In the genomic region with DNA sequence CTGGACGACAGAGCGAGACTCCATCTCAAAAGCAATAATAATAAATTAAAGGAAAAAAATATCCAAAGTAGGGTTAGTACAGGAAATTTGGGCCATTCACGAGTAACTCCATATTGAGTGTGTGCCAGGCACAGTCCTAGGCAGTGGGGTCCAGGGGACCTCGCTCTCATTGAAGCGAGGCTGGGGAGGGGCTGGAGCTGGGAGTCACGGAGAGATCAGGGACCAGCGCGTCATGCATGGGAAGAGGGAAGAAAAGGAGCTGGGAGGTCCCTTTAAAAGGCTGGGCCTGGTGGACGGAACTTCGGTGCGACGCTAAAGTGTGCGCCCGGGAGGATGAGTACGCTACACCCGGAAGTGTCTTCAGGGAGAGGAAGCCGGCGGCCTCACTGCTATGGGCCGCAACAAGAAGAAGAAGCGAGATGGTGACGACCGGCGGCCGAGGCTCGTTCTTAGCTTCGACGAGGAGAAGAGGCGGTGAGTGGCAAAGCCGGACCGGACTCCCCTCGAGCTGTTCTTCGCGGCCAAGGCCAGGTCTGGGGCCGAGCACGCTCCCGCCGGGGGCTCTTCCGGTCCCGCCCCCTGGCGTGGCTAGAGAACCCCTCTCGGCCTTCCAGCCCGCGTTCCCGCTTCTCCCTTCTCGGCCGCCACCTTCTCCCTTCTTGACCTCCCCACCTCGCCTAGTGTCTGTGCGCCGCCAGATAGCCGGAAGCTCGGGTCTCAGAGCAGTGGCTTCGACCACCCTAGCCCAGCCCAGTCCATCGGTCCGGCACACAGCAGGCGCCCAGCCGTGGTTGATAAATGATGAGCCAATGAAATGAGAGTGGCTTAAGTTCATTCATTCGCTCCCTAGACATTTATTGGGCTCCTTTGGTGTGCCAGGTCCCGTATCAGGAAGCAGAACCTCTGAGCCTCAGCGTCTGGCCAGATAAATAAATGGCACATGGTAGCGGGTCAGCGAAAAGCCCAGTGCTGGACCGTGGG, we compare ENCODE assay signal across 8 cellular contexts. TPM values are rescaled to one million over a fixed set of nuclear protein-coding genes. Genes with fewer than 3 reads are reported as not detected.
A peak's percentile ranks its signal among the peaks of the same experiment; 100 is the strongest.
DNase-seq lines count a peak whose midpoint lies in the region; ATAC-seq and TF ChIP-seq lines count a peak whose summit lies in the region.

TSS of gene NOL12 (plus strand) at position 342 of the 981 bp plus-strand sequence. CDS start at position 392, 50 bp downstream.

- H3K36me3 ChIP-seq in right atrium auricular region: peaks cover 27% of the 10 kb centered on the region
- peaks cover 0 to 8% of the 10 kb centered on the region in 2 donors for H3K36me3 ChIP-seq in vagina

- TF ChIP-seq CTCF in right atrium auricular region (IDR thresholded peaks at IDR 0.05): peak in 1 of 2 donors; percentile 30
- TF ChIP-seq CTCF in vagina (IDR thresholded peaks at IDR 0.05): peak in 1 of 3 experiments; percentile 26

- peaks cover 0 to 25% of the 10 kb centered on the region in 2 donors for H3K4me1 ChIP-seq in right atrium auricular region
- peaks cover 16% of the 10 kb centered on the region for H3K4me1 ChIP-seq in vagina

- H3K9me3 ChIP-seq in right atrium auricular region: no peaks in the 10 kb centered on the region
- no peaks in the 10 kb centered on the region for H3K9me3 ChIP-seq in vagina

- peak; percentile 81 for ATAC-seq in HG02642 (IDR thresholded peaks at IDR 0.05; ENCODE audit: poor library complexity, unreplicated experiment)

- intact Hi-C loops in vagina (cut with DNase I): no loop called here

- H3K27ac ChIP-seq in angular gyrus (ENCODE audit: low read depth, low read length): peak within 1 kb of the TSS; percentile 91
- peak within 1 kb of the TSS; percentile 84 to 91 for H3K27ac ChIP-seq in right atrium auricular region
- H3K27ac ChIP-seq in vagina: peak within 1 kb of the TSS; percentile 84

- H3K27me3 ChIP-seq in right atrium auricular region (no peaks in the 10 kb centered on the region), vagina (no peaks in the 10 kb centered on the region)

- peak within 1 kb of the TSS; percentile 85 for H3K4me3 ChIP-seq in GM08714 (ENCODE audit: low read length)
- H3K4me3 ChIP-seq in right atrium auricular region: peak within 1 kb of the TSS; percentile 67 to 87
- peak within 1 kb of the TSS; percentile 76 to 83 for H3K4me3 ChIP-seq in vagina

- TF ChIP-seq POLR2A in vagina (IDR thresholded peaks at IDR 0.05): no peak

- DNase-seq in NCI-H146 (lab: John Stamatoyannopoulos, UW) (peak; percentile 75), T-helper 2 cell (peak; percentile 45 to 90 (median 64)), right atrium auricular region (ENCODE audit: low spot score) (peak; percentile 88), putamen (ENCODE audit: low spot score) (peak; percentile 87), vagina (ENCODE audit: extremely low spot score in 2 of 2) (no peak)

RNA-seq across cellular contexts. Expression of gene NOL12, which starts in this region (rescaled TPM):
- total RNA-seq in right atrium auricular region (10 to 100 TPM; 17.8 to 24.7 TPM), vagina (28.2 TPM)

Comparison
In these comparisons a context has a peak if more than half of its experiments do, and no peak if none do; other contexts are left out.
1. DNase-seq: peak in NCI-H146 (single experiment), T-helper 2 cell (5 of 5), right atrium auricular region (single experiment) and putamen (single experiment); none in vagina (0 of 2).
2. Peak in every context shown above with its lines, with median percentiles within 50 percentile points of each other: H3K4me3 ChIP-seq and H3K27ac ChIP-seq.